In the genomic region with DNA sequence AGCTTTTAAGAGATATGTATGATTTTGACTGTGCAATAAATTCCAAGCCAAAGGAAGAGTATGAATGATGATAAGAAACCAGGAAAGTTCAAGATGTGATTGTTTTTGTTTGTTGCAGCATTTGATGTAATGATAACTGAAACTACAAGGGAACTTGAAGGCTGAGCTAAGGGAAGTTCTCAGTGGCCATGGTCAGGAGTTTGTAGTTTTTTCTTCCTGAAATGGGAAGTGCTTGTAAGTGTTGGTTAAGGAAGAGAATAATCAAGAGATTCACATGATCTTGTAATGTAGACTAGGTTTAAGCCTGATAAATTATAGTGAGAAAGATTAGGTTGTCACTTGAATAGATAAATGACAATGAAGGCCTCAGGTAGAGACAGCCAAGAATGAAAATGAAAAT, we compare ENCODE assay signal across 28 cellular contexts. TPM values are rescaled to one million over a fixed set of nuclear protein-coding genes. Genes with fewer than 3 reads are reported as not detected.
"Had no signal": no experiment of that assay in that cellular context is flagged by ENCODE, and none has a peak within 500 bp of the region (broad histone marks: within the 10 kb centered on the region; RNA-seq: fewer than 3 reads in every experiment).

No MANE protein-coding gene starts in this region.

- H3K27me3 ChIP-seq: left lung, ovary, stomach, testis, thyroid gland, uterus had no signal

- H3K27ac Mint-ChIP-seq: immature natural killer cell; mesothelial cell of epicardium; naive thymus-derived CD4-positive, alpha-beta T cell; natural killer cell treated with Interleukin-12 subunit alpha and Interleukin-12 subunit beta and Interleukin-15 and Interleukin-18, amount 100 ng/mL, for 72 hours; stimulated activated naive B cell treated with anti-CD40 and anti-IgM and Interleukin-4, amounts not matched to agents 10 μg/mL and 1 μg/mL and 100 μg/mL, for 72 hours had no signal

- H3K27ac ChIP-seq: left lung, lower lobe of right lung, ovary, prostate gland, skin epidermis, stomach, testis, thyroid gland, uterus had no signal

- H3K36me3 Mint-ChIP-seq: immature natural killer cell; naive thymus-derived CD4-positive, alpha-beta T cell; natural killer cell treated with Interleukin-12 subunit alpha and Interleukin-12 subunit beta and Interleukin-15 and Interleukin-18, amount 100 ng/mL, for 72 hours; stimulated activated naive B cell treated with anti-CD40 and anti-IgM and Interleukin-4, amounts not matched to agents 10 μg/mL and 1 μg/mL and 100 μg/mL, for 72 hours had no signal

- DNase-seq: hypothalamus; immature natural killer cell; kidney; left colon; left lung; lower lobe of right lung; mammary epithelial cell; mesendoderm; naive thymus-derived CD4-positive, alpha-beta T cell; ovary; posterior cingulate gyrus; retina; right cardiac atrium; stimulated activated CD4-positive, alpha-beta T cell treated with anti-CD3 and anti-CD28 coated beads, Interleukin-12 subunit alpha, Interleukin-12 subunit beta, amount 100 ng/mL, for 4 hours; stimulated activated CD4-positive, alpha-beta T cell treated with anti-CD3 and anti-CD28 coated beads, Interleukin-15, amount 100 ng/mL, for 24 hours; stimulated activated CD4-positive, alpha-beta T cell treated with anti-CD3 and anti-CD28 coated beads, Interleukin-2, amount 100 ng/mL, for 24 hours; stimulated activated CD4-positive, alpha-beta T cell treated with anti-CD3 and anti-CD28 coated beads, Interleukin-4, amount 100 ng/mL, for 1 hour; stimulated activated naive B cell treated with anti-CD40 and anti-IgM and Interleukin-4, amounts not matched to agents 10 μg/mL and 1 μg/mL and 100 μg/mL, for 72 hours; stimulated activated naive CD8-positive, alpha-beta T cell treated with anti-CD3 and anti-CD28 coated beads, Interleukin-15, Interleukin-2, amounts not matched to agents 100 U/mL and 50 U/mL, for 24 hours; stomach; testis; thyroid gland; trophoblast cell; uterus had no signal

- H3K9me3 ChIP-seq: left lung, lower lobe of right lung, ovary, prostate gland, stomach, testis, thyroid gland, uterus had no signal

- H3K4me1 ChIP-seq: left lung, lower lobe of right lung, prostate gland, stomach, testis, thyroid gland, uterus had no signal

- H3K4me3 Mint-ChIP-seq: immature natural killer cell; mesothelial cell of epicardium; naive thymus-derived CD4-positive, alpha-beta T cell; natural killer cell treated with Interleukin-12 subunit alpha and Interleukin-12 subunit beta and Interleukin-15 and Interleukin-18, amount 100 ng/mL, for 72 hours; stimulated activated naive B cell treated with anti-CD40 and anti-IgM and Interleukin-4, amounts not matched to agents 10 μg/mL and 1 μg/mL and 100 μg/mL, for 72 hours had no signal

- H3K4me1 Mint-ChIP-seq: immature natural killer cell; naive thymus-derived CD4-positive, alpha-beta T cell; stimulated activated naive B cell treated with anti-CD40 and anti-IgM and Interleukin-4, amounts not matched to agents 10 μg/mL and 1 μg/mL and 100 μg/mL, for 72 hours had no signal

- H3K36me3 ChIP-seq: left lung, lower lobe of right lung, ovary, prostate gland, stomach, thyroid gland, uterus had no signal

- H3K4me3 ChIP-seq: left lung, lower lobe of right lung, ovary, prostate gland, skin epidermis, stomach, testis, thyroid gland, uterus had no signal

- H3K27me3 Mint-ChIP-seq: naive thymus-derived CD4-positive, alpha-beta T cell; natural killer cell treated with Interleukin-12 subunit alpha and Interleukin-12 subunit beta and Interleukin-15 and Interleukin-18, amount 100 ng/mL, for 72 hours; stimulated activated naive B cell treated with anti-CD40 and anti-IgM and Interleukin-4, amounts not matched to agents 10 μg/mL and 1 μg/mL and 100 μg/mL, for 72 hours had no signal

RNA-seq across cellular contexts. Expression of a gene that starts 53.4 kb away (rescaled TPM):
- total RNA-seq: naive thymus-derived CD4-positive, alpha-beta T cell; natural killer cell treated with Interleukin-12 subunit alpha and Interleukin-12 subunit beta and Interleukin-15 and Interleukin-18, amount 100 ng/mL, for 72 hours had no signal
